In the genomic region with DNA sequence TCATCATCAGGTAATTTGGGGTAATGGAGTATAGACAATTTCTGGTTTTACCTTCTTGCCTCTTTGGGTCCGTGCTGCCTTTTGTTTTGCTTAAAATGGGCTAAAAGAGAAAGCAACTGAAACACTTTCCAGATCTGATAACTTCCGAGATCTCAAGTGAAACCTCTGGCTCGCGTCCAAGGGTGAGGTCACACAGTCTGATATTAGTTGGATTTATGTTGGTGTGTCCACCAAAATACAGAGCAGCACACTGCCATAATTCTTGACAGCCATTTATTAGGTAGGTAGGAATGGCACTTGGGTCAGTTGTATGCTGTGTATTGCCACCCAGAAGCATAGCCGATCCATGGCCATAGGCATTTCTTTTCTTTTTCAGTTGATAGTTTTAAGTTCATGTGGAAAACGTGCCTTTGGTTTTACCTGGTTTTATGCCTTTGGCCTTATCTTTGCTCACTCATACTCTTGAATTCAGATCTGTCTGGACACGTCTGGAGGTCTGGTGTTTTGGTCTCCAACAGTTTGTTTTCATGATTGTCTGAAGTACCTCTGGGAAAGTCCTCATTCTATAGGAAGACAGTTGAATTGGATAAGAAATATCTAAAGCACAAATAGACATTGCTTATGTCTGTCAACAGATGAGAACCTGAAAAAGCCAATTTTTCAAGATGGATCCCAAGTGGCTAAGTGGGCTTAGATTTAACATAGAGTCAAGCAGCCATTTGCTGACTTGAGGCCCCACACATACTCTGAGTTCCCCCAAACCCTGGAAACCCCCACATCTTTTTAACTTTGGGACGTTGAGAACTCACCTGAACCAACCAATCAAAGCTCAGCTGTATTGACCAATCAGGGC, we compare ENCODE assay signal across 9 cellular contexts.
DNase-seq lines count a peak whose midpoint lies in the region; ATAC-seq and TF ChIP-seq lines count a peak whose summit lies in the region.
"Had no signal": no experiment of that assay in that cellular context is flagged by ENCODE, and none has a peak within 500 bp of the region (broad histone marks: within the 10 kb centered on the region; RNA-seq: fewer than 3 reads in every experiment).

No MANE protein-coding gene starts in this region.

- no peak overlapping the region for H3K27ac Mint-ChIP-seq in activated CD8-positive, alpha-beta memory T cell treated with anti-CD3 and anti-CD28 coated beads, Interleukin-2, amount 10 ng/mL, durations not matched to agents 7 days and 5 days
- H3K27ac Mint-ChIP-seq in activated CD8-positive, alpha-beta T cell treated with anti-CD3 and anti-CD28 coated beads, Interleukin-2, amount 10 ng/mL, durations not matched to agents 7 days and 5 days = no peak overlapping the region

- H3K4me1 Mint-ChIP-seq in activated CD8-positive, alpha-beta memory T cell treated with anti-CD3 and anti-CD28 coated beads, Interleukin-2, amount 10 ng/mL, durations not matched to agents 7 days and 5 days = no peaks in the 10 kb centered on the region
- H3K4me1 Mint-ChIP-seq in activated CD8-positive, alpha-beta T cell treated with anti-CD3 and anti-CD28 coated beads, Interleukin-2, amount 10 ng/mL, durations not matched to agents 7 days and 5 days (ENCODE audit: low read depth) = peaks cover 10% of the 10 kb centered on the region

- H3K27me3 ChIP-seq in right atrium auricular region = no peaks in the 10 kb centered on the region
- H3K27me3 ChIP-seq: BLaER1 treated with 17β-estradiol and CSF1 and Interleukin-3, amounts not matched to agents 10 nM and 100 nM had no signal

- POLR2A ChIA-PET in activated CD8-positive, alpha-beta T cell treated with anti-CD3 and anti-CD28 coated beads, Interleukin-2, amount 10 ng/mL, durations not matched to agents 7 days and 5 days (lab: Charles Lee) = no interaction called here

- H3K36me3 Mint-ChIP-seq in activated CD8-positive, alpha-beta memory T cell treated with anti-CD3 and anti-CD28 coated beads, Interleukin-2, amount 10 ng/mL, durations not matched to agents 7 days and 5 days = no peaks in the 10 kb centered on the region
- H3K36me3 Mint-ChIP-seq in activated CD8-positive, alpha-beta T cell treated with anti-CD3 and anti-CD28 coated beads, Interleukin-2, amount 10 ng/mL, durations not matched to agents 7 days and 5 days (ENCODE audit: low read depth) = no peaks in the 10 kb centered on the region

- DNase-seq in activated CD8-positive, alpha-beta memory T cell treated with anti-CD3 and anti-CD28 coated beads, Interleukin-2, amount 50 U/mL, for 4 hours = peak; percentile 17
- no peak for DNase-seq in activated CD8-positive, alpha-beta memory T cell treated with anti-CD3 and anti-CD28 coated beads, Interleukin-2, amount 10 ng/mL, durations not matched to agents 7 days and 5 days
- DNase-seq in activated CD8-positive, alpha-beta T cell treated with anti-CD3 and anti-CD28 coated beads, Interleukin-2, amount 10 ng/mL, durations not matched to agents 7 days and 5 days = peak; percentile 22
- DNase-seq in right atrium auricular region (ENCODE audit: low spot score) (peak; percentile 70), substantia nigra (lab: John Stamatoyannopoulos, UW) (no peak)
- peak in 4 of 6 experiments; percentile 13 to 69 (median 44) for DNase-seq in stimulated activated naive CD4-positive, alpha-beta T cell (lab: John Stamatoyannopoulos, UW)

- no peaks in the 10 kb centered on the region for H3K27me3 Mint-ChIP-seq in activated CD8-positive, alpha-beta memory T cell treated with anti-CD3 and anti-CD28 coated beads, Interleukin-2, amount 10 ng/mL, durations not matched to agents 7 days and 5 days
- H3K27me3 Mint-ChIP-seq in activated CD8-positive, alpha-beta T cell treated with anti-CD3 and anti-CD28 coated beads, Interleukin-2, amount 10 ng/mL, durations not matched to agents 7 days and 5 days (ENCODE audit: low read depth) = no peaks in the 10 kb centered on the region

- no peak for ATAC-seq in activated CD8-positive, alpha-beta memory T cell treated with anti-CD3 and anti-CD28 coated beads, Interleukin-2, amount 10 ng/mL, durations not matched to agents 7 days and 5 days
- no peak for ATAC-seq in activated CD8-positive, alpha-beta T cell treated with anti-CD3 and anti-CD28 coated beads, Interleukin-2, amount 10 ng/mL, durations not matched to agents 7 days and 5 days
- ATAC-seq in GM19397 (IDR thresholded peaks at IDR 0.05; ENCODE audit: unreplicated experiment) = no peak
- ATAC-seq in GM19351 (IDR thresholded peaks at IDR 0.05; ENCODE audit: unreplicated experiment) = no peak

- peaks cover 0 to 7% of the 10 kb centered on the region in 2 donors for H3K4me1 ChIP-seq in right atrium auricular region
- H3K4me1 ChIP-seq: BLaER1 treated with 17β-estradiol and CSF1 and Interleukin-3, amounts not matched to agents 10 nM and 100 nM had no signal

- H3K9me3 Mint-ChIP-seq in activated CD8-positive, alpha-beta memory T cell treated with anti-CD3 and anti-CD28 coated beads, Interleukin-2, amount 10 ng/mL, durations not matched to agents 7 days and 5 days (ENCODE audit: low read depth) = peaks cover 2% of the 10 kb centered on the region
- H3K9me3 Mint-ChIP-seq in activated CD8-positive, alpha-beta T cell treated with anti-CD3 and anti-CD28 coated beads, Interleukin-2, amount 10 ng/mL, durations not matched to agents 7 days and 5 days (ENCODE audit: insufficient read depth) = no peaks in the 10 kb centered on the region

- no peak overlapping the region for H3K4me3 Mint-ChIP-seq in activated CD8-positive, alpha-beta memory T cell treated with anti-CD3 and anti-CD28 coated beads, Interleukin-2, amount 10 ng/mL, durations not matched to agents 7 days and 5 days
- H3K4me3 Mint-ChIP-seq in activated CD8-positive, alpha-beta T cell treated with anti-CD3 and anti-CD28 coated beads, Interleukin-2, amount 10 ng/mL, durations not matched to agents 7 days and 5 days = no peak overlapping the region

- CTCF ChIA-PET in activated CD8-positive, alpha-beta memory T cell treated with anti-CD3 and anti-CD28 coated beads, Interleukin-2, amount 10 ng/mL, durations not matched to agents 7 days and 5 days (lab: Charles Lee) = no interaction called here
- CTCF ChIA-PET in activated CD8-positive, alpha-beta T cell treated with anti-CD3 and anti-CD28 coated beads, Interleukin-2, amount 10 ng/mL, durations not matched to agents 7 days and 5 days (lab: Charles Lee) = interaction anchor here (0.6 kb wide), 1 partner anchor 324 kb away, joined by 3 read pairs; no protein-coding TSS in a partner anchor

- H3K4me3 ChIP-seq in right atrium auricular region = no peak overlapping the region
- H3K4me3 ChIP-seq: BLaER1 treated with 17β-estradiol and CSF1 and Interleukin-3, amounts not matched to agents 10 nM and 100 nM had no signal

- TF ChIP-seq CTCF in right atrium auricular region (IDR thresholded peaks at IDR 0.05) = no peak

- H3K27ac ChIP-seq in right atrium auricular region (no peak overlapping the region), substantia nigra (ENCODE audit: low read depth, low read length, poor library complexity, severe bottlenecking) (no peak overlapping the region)
- H3K27ac ChIP-seq: BLaER1 treated with 17β-estradiol and CSF1 and Interleukin-3, amounts not matched to agents 10 nM and 100 nM had no signal

- no peaks in the 10 kb centered on the region for H3K9me3 ChIP-seq in right atrium auricular region

- H3K36me3 ChIP-seq in right atrium auricular region = no peaks in the 10 kb centered on the region
- H3K36me3 ChIP-seq: BLaER1 treated with 17β-estradiol and CSF1 and Interleukin-3, amounts not matched to agents 10 nM and 100 nM had no signal

Comparison
In these comparisons a context has a peak if more than half of its experiments do, and no peak if none do; other contexts are left out.
1. DNase-seq: peak in activated CD8-positive, alpha-beta memory T cell treated with anti-CD3 and anti-CD28 coated beads, Interleukin-2, amount 50 U/mL, for 4 hours (single experiment), activated CD8-positive, alpha-beta T cell treated with anti-CD3 and anti-CD28 coated beads, Interleukin-2, amount 10 ng/mL, durations not matched to agents 7 days and 5 days (single experiment), right atrium auricular region (single experiment) and stimulated activated naive CD4-positive, alpha-beta T cell (4 of 6); none in activated CD8-positive, alpha-beta memory T cell treated with anti-CD3 and anti-CD28 coated beads, Interleukin-2, amount 10 ng/mL, durations not matched to agents 7 days and 5 days (single experiment) and substantia nigra (0 of 49).